In the genomic region with DNA sequence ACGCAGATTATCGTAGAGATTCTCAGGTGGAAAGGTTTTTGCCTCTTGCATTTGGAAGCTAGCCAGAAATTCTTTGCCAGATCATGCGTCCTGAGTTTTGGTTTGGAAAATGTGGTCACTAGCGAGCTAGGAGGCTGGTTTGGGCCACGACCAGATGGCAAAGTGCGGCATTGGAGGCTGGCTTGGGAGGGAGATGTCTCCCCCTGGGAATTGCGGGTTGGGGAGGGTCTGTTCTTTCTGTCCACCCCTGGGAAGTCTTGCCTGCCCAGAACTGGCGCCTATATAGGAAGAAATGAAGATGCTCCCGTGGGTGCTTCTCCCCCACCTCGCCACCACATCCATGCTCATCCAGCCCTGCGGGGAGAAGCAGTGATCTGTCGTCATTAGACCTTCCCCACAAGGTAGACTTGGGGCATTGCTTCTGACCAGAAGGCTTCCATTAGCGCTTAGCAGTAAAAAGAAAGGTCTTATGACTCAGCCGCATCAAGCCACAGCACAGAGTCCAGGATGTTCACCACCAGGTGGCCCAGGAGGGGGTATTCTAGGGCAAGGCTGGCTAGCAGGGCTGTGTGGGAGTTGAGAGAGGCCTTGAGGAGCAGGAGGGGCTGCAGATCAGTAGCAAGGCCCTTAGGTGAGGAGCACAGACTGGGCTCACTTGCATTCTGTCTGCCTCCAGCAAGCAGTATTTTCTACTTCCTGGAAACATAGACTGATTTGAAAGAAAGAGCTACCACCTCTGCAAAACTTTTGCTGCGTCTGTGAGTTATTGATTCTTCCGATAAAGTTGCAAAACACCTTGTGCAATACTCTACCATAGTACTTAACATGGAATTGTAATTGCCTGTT, we compare ENCODE assay signal across 1 cellular context.
A peak's percentile ranks its signal among the peaks of the same experiment; 100 is the strongest.
TF ChIP-seq lines count a peak whose summit lies in the region.

No MANE protein-coding gene starts in this region.

TF ChIP-seq in K562, 482 proteins besides CTCF, POLR2A, EP300 and RAD21 (continued from another document and continues in another):
- TF ChIP-seq, protein P1, sequence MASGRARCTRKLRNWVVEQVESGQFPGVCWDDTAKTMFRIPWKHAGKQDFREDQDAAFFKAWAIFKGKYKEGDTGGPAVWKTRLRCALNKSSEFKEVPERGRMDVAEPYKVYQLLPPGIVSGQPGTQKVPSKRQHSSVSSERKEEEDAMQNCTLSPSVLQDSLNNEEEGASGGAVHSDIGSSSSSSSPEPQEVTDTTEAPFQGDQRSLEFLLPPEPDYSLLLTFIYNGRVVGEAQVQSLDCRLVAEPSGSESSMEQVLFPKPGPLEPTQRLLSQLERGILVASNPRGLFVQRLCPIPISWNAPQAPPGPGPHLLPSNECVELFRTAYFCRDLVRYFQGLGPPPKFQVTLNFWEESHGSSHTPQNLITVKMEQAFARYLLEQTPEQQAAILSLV (tag; IDR thresholded peaks at IDR 0.05) = no peak
- TF ChIP-seq, protein P2, sequence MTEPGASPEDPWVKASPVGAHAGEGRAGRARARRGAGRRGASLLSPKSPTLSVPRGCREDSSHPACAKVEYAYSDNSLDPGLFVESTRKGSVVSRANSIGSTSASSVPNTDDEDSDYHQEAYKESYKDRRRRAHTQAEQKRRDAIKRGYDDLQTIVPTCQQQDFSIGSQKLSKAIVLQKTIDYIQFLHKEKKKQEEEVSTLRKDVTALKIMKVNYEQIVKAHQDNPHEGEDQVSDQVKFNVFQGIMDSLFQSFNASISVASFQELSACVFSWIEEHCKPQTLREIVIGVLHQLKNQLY (CRISPR knock-in tag; conservative IDR thresholded peaks at IDR 0.05) = no peak
- TF ChIP-seq FOXP4 (CRISPR knock-in tag; IDR thresholded peaks at IDR 0.05; ENCODE audit: borderline replicate concordance) (no peak), PRPF4 (IDR thresholded peaks at IDR 0.05; ENCODE audit: insufficient read depth, low read depth, low read length, poor library complexity, severe bottlenecking) (no peak), CREBBP (IDR thresholded peaks at IDR 0.05; ENCODE audit: low read depth, low read length) (no peak), POLR2AphosphoS5 (IDR thresholded peaks at IDR 0.05; ENCODE audit: control insufficient read depth, insufficient read depth, low read depth, low read length) (peak; percentile 74; the same call in 1 of the 2 replicates), PTRF (tag; IDR thresholded peaks at IDR 0.05) (no peak; the same call in 1 of the 2 replicates), FOS (IDR thresholded peaks at IDR 0.05; ENCODE audit: extremely low read depth, insufficient read length) (no peak), RBM17 (IDR thresholded peaks at IDR 0.05; ENCODE audit: borderline replicate concordance, low read depth, low read length) (no peak), PPARD (CRISPR knock-in tag; IDR thresholded peaks at IDR 0.05) (no peak), MECOM (CRISPR knock-in tag; IDR thresholded peaks at IDR 0.05) (peak; percentile 77), ESRRA (IDR thresholded peaks at IDR 0.05; ENCODE audit: borderline replicate concordance, low read depth) (peak; percentile 61), GTF2F1 (IDR thresholded peaks at IDR 0.05; ENCODE audit: low read depth, low read length) (no peak), ZBED1 (IDR thresholded peaks at IDR 0.05) (no peak), HLTF (IDR thresholded peaks at IDR 0.05) (0 out of 2 replicates have a peak, but pooled peaks have one; percentile 2), TAF15 (IDR thresholded peaks at IDR 0.05; ENCODE audit: low read depth, low read length) (no peak), TCFL5 (CRISPR knock-in tag; conservative IDR thresholded peaks at IDR 0.05) (0 out of 2 replicates have a peak, but pooled peaks have one; percentile 22), AFF4 (CRISPR knock-in tag; IDR thresholded peaks at IDR 0.05) (no peak), VEZF1 (CRISPR knock-in tag; IDR thresholded peaks at IDR 0.05) (peak; percentile 93), ZC3H11A (IDR thresholded peaks at IDR 0.05; ENCODE audit: low read depth, low read length) (no peak), EP400 (IDR thresholded peaks at IDR 0.05) (peak; percentile 58), ZNF695 (CRISPR knock-in tag; IDR thresholded peaks at IDR 0.05) (no peak), MED1 (CRISPR knock-in tag; IDR thresholded peaks at IDR 0.05; ENCODE audit: borderline replicate concordance) (no peak), FOXM1 (IDR thresholded peaks at IDR 0.05; ENCODE audit: low read depth) (0 out of 2 replicates have a peak, but pooled peaks have one; percentile 24), FOXM1 (CRISPR knock-in tag; IDR thresholded peaks at IDR 0.05; ENCODE audit: low read depth) (peak; percentile 50; the same call in 1 of the 2 replicates), GATAD2B (IDR thresholded peaks at IDR 0.05; ENCODE audit: borderline replicate concordance) (0 out of 2 replicates have a peak, but pooled peaks have one; percentile 38), HMG20B (CRISPR knock-in tag; IDR thresholded peaks at IDR 0.05) (no peak), SUPT5H (IDR thresholded peaks at IDR 0.05) (no peak), SAP30 (IDR thresholded peaks at IDR 0.05; ENCODE audit: borderline replicate concordance, insufficient read depth, low read depth, low read length, poor library complexity, severe bottlenecking) (no peak), SMC3 (conservative IDR thresholded peaks at IDR 0.05; ENCODE audit: insufficient read depth, low read depth, low read length) (peak; percentile 88), MIER1 (IDR thresholded peaks at IDR 0.05; ENCODE audit: low read depth) (no peak)
- TF ChIP-seq, protein P3, sequence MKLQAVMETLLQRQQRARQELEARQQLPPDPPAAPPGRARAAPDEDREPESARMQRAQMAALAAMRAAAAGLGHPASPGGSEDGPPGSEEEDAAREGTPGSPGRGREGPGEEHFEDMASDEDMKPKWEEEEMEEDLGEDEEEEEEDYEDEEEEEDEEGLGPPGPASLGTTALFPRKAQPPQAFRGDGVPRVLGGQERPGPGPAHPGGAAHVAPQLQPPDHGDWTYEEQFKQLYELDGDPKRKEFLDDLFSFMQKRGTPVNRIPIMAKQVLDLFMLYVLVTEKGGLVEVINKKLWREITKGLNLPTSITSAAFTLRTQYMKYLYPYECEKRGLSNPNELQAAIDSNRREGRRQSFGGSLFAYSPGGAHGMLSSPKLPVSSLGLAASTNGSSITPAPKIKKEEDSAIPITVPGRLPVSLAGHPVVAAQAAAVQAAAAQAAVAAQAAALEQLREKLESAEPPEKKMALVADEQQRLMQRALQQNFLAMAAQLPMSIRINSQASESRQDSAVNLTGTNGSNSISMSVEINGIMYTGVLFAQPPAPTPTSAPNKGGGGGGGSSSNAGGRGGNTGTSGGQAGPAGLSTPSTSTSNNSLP (IDR thresholded peaks at IDR 0.05; ENCODE audit: borderline replicate concordance, low read depth, low read length) = peak; percentile 72; the same call in 1 of the 2 replicates
- TF ChIP-seq, protein P4, sequence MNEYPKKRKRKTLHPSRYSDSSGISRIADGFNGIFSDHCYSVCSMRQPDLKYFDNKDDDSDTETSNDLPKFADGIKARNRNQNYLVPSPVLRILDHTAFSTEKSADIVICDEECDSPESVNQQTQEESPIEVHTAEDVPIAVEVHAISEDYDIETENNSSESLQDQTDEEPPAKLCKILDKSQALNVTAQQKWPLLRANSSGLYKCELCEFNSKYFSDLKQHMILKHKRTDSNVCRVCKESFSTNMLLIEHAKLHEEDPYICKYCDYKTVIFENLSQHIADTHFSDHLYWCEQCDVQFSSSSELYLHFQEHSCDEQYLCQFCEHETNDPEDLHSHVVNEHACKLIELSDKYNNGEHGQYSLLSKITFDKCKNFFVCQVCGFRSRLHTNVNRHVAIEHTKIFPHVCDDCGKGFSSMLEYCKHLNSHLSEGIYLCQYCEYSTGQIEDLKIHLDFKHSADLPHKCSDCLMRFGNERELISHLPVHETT (CRISPR knock-in tag; conservative IDR thresholded peaks at IDR 0.05 in 1 of 2, IDR thresholded peaks at IDR 0.05 in 1 of 2) = peak in 1 of 2 experiments; percentile 87; a peak in 1 of 4 replicates
- TF ChIP-seq, protein P5, sequence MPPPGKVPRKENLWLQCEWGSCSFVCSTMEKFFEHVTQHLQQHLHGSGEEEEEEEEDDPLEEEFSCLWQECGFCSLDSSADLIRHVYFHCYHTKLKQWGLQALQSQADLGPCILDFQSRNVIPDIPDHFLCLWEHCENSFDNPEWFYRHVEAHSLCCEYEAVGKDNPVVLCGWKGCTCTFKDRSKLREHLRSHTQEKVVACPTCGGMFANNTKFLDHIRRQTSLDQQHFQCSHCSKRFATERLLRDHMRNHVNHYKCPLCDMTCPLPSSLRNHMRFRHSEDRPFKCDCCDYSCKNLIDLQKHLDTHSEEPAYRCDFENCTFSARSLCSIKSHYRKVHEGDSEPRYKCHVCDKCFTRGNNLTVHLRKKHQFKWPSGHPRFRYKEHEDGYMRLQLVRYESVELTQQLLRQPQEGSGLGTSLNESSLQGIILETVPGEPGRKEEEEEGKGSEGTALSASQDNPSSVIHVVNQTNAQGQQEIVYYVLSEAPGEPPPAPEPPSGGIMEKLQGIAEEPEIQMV (tag; conservative IDR thresholded peaks at IDR 0.05; ENCODE audit: low read depth) = no peak
- TF ChIP-seq, protein P6, sequence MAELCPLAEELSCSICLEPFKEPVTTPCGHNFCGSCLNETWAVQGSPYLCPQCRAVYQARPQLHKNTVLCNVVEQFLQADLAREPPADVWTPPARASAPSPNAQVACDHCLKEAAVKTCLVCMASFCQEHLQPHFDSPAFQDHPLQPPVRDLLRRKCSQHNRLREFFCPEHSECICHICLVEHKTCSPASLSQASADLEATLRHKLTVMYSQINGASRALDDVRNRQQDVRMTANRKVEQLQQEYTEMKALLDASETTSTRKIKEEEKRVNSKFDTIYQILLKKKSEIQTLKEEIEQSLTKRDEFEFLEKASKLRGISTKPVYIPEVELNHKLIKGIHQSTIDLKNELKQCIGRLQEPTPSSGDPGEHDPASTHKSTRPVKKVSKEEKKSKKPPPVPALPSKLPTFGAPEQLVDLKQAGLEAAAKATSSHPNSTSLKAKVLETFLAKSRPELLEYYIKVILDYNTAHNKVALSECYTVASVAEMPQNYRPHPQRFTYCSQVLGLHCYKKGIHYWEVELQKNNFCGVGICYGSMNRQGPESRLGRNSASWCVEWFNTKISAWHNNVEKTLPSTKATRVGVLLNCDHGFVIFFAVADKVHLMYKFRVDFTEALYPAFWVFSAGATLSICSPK (IDR thresholded peaks at IDR 0.05; ENCODE audit: borderline replicate concordance) = no peak
- TF ChIP-seq, protein P7, sequence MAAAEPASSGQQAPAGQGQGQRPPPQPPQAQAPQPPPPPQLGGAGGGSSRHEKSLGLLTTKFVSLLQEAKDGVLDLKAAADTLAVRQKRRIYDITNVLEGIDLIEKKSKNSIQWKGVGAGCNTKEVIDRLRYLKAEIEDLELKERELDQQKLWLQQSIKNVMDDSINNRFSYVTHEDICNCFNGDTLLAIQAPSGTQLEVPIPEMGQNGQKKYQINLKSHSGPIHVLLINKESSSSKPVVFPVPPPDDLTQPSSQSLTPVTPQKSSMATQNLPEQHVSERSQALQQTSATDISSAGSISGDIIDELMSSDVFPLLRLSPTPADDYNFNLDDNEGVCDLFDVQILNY (CRISPR knock-in tag; IDR thresholded peaks at IDR 0.05) = no peak; the same call in 1 of the 2 replicates
